26 cellular contexts compared by ENCODE assay signal in genomic region chr18:924987-925386, GRCh38. TPM values are rescaled to one million over a fixed set of nuclear protein-coding genes. Genes with fewer than 3 reads are reported as not detected.
DNase-seq lines count a peak whose midpoint lies in the region; ATAC-seq, FAIRE-seq and TF ChIP-seq lines count a peak whose summit lies in the region.
"Had no signal": no experiment of that assay in that cellular context is flagged by ENCODE, and none has a peak within 500 bp of the region (broad histone marks: within the 10 kb centered on the region; RNA-seq: fewer than 3 reads in every experiment).

No MANE protein-coding gene starts in this region.

- POLR2A ChIA-PET in HepG2 (lab: Yijun Ruan, JAX) = no interaction called here

- BruUV-seq in HepG2 (replicated peaks; lab: Mats Ljungman, UMichigan) = no TSS peak

- CTCF ChIA-PET in HepG2 (lab: Yijun Ruan, JAX; ENCODE audit: low intra/inter-chr PET ratio, low total read pairs) = no interaction called here

- no peak for TF ChIP-seq POLR2A in HepG2 (IDR thresholded peaks at IDR 0.05; ENCODE audit: insufficient read depth in 1 of 2, low read depth in 2 of 2, low read length in 2 of 2)
- no peak for TF ChIP-seq POLR2A in right lobe of liver (IDR thresholded peaks at IDR 0.05)
- no peak for TF ChIP-seq POLR2A in heart left ventricle (IDR thresholded peaks at IDR 0.05)

- no peak overlapping the region for H3K4me2 ChIP-seq in HepG2 (ENCODE audit: low read depth, low read length)
- H3K4me2 ChIP-seq: A549, PC-9 had no signal

- H3K4me3 ChIP-seq in HepG2 (replicated peaks in 1 of 3; ENCODE audit: insufficient read depth in 1 of 3, low read depth in 2 of 3, low read length in 3 of 3) = no peak overlapping the region
- no peak overlapping the region for H3K4me3 ChIP-seq in right lobe of liver
- no peak overlapping the region for H3K4me3 ChIP-seq in heart left ventricle
- H3K4me3 ChIP-seq: A549, K562, PC-9, SK-N-MC had no signal

- no peaks in the 10 kb centered on the region for H4K20me1 ChIP-seq in HepG2 (ENCODE audit: insufficient read depth, low read length)

- no peak for TF ChIP-seq RAD21 in HepG2 (CRISPR knock-in tag; IDR thresholded peaks at IDR 0.05)

- 0% methylated on average over 1 of the region's 1 CpG for WGBS in HepG2 (ENCODE audit: low lambda C conversion rate)
- WGBS in right lobe of liver (ENCODE audit: insufficient coverage, low coverage, low lambda C conversion rate, missing lambda C conversion rate) = no CpG with 5 or more reads among the region's 1 CpG
- WGBS in heart left ventricle, 4 donors = 27 to 54% (median 46%) methylated on average over 1 of the region's 1 CpG

- in situ Hi-C loops in HepG2 (cut with HindIII; ENCODE audit: extremely low pct_ligation_motif_present, low pct_unique_long_range_greater_than_20kb) = no loop called here

- TF ChIP-seq CTCF in HepG2 (CRISPR knock-in tag; IDR thresholded peaks at IDR 0.05) (no peak), right lobe of liver (IDR thresholded peaks at IDR 0.05) (no peak), heart left ventricle (IDR thresholded peaks at IDR 0.05) (no peak)

- peaks cover 34% of the 10 kb centered on the region for H3K4me1 ChIP-seq in HepG2 (ENCODE audit: insufficient read depth, low read length)
- no peaks in the 10 kb centered on the region for H3K4me1 ChIP-seq in right lobe of liver
- H3K4me1 ChIP-seq in heart left ventricle = no peaks in the 10 kb centered on the region
- H3K4me1 ChIP-seq: A549 had no signal

- no peak overlapping the region for H3K27ac ChIP-seq in HepG2 (ENCODE audit: extremely low read length, insufficient read depth, low read length)
- H3K27ac ChIP-seq in right lobe of liver = no peak overlapping the region
- no peak overlapping the region for H3K27ac ChIP-seq in heart left ventricle
- H3K27ac ChIP-seq: A549, C4-2B, PC-9, SK-N-MC had no signal

- intact Hi-C loops in HepG2 (cut with micrococcal nuclease; ENCODE audit: unreplicated experiment) (no loop called here), right lobe of liver (cut with DNase I) (no loop called here), heart left ventricle (cut with DNase I) (no loop called here)

- no peak overlapping the region for H2AFZ ChIP-seq in HepG2 (ENCODE audit: low read length)
- H2AFZ ChIP-seq: PC-9 had no signal

- TF ChIP-seq EP300 in HepG2 (IDR thresholded peaks at IDR 0.05; ENCODE audit: low read depth in 2 of 2, low read length in 2 of 2) (no peak), HepG2 (CRISPR knock-in tag; IDR thresholded peaks at IDR 0.05; ENCODE audit: borderline replicate concordance) (no peak)

- H3K36me3 ChIP-seq in HepG2 (replicated peaks in 1 of 2; ENCODE audit: control insufficient read depth in 1 of 2, insufficient read depth in 2 of 2, low read length in 2 of 2) = no peaks in the 10 kb centered on the region
- H3K36me3 ChIP-seq in right lobe of liver = no peaks in the 10 kb centered on the region
- H3K36me3 ChIP-seq in heart left ventricle = no peaks in the 10 kb centered on the region

- ATAC-seq in HepG2 (peak; percentile 43; the same call in 1 of the 3 replicates), right lobe of liver (no peak), GM18520 (IDR thresholded peaks at IDR 0.05; ENCODE audit: unreplicated experiment) (no peak), heart left ventricle (no peak)
- ATAC-seq: A549; CD8-positive, alpha-beta T cell; K562 had no signal

- H3K79me2 ChIP-seq in HepG2 (ENCODE audit: insufficient read depth, low read length) = no peaks in the 10 kb centered on the region

- H3K9me3 ChIP-seq in HepG2 (ENCODE audit: low read length) (no peaks in the 10 kb centered on the region), right lobe of liver (no peaks in the 10 kb centered on the region), heart left ventricle (no peaks in the 10 kb centered on the region)
- H3K9me3 ChIP-seq: A549 had no signal

- no peak for FAIRE-seq in HepG2 (lab: Jason Lieb, UNC)
- FAIRE-seq: A549, K562 had no signal

- H3K27me3 ChIP-seq in HepG2 (ENCODE audit: control insufficient read depth in 1 of 2, insufficient read depth in 2 of 2, low read length in 2 of 2) (peaks cover 0 to 3% of the 10 kb centered on the region in 2 experiments; a peak in 3 of 5 replicates), right lobe of liver (no peaks in the 10 kb centered on the region), heart left ventricle (peaks cover 0 to 14% (median 0%) of the 10 kb centered on the region in 9 donors)

- H3K9ac ChIP-seq in HepG2 (ENCODE audit: insufficient read depth, low read depth, low read length) = no peak overlapping the region

- peak; percentile 6 for DNase-seq in HepG2 (ENCODE audit: low spot score)
- DNase-seq in right lobe of liver = no peak
- DNase-seq in NCI-H2196 (lab: John Stamatoyannopoulos, UW; ENCODE audit: unreplicated experiment) = peak; percentile 55
- peak; percentile 69 for DNase-seq in SHP77 treated with DMSO at 0.1 percent for 48 hours (lab: John Stamatoyannopoulos, UW)
- no peak for DNase-seq in heart left ventricle
- DNase-seq in C1 segment of cervical spinal cord (lab: John Stamatoyannopoulos, UW) = no peak
- DNase-seq: CD8-positive, alpha-beta T cell; DMS 273 treated with DMSO at 0.1 percent for 48 hours; DND-41; H7; Kasumi-1; NCI-H1105 treated with DMSO at 0.1 percent for 48 hours; NCI-H1694; NCI-H2081 treated with DMSO at 0.1 percent for 48 hours; NCI-H2171; NCI-H774; PC-9; RPMI8226; SIG-M5 had no signal

TF ChIP-seq in HepG2, 621 proteins besides CTCF, POLR2A, EP300 and RAD21 (continues in another document):
- TF ChIP-seq RARA (CRISPR knock-in tag; IDR thresholded peaks at IDR 0.05) (peak; percentile 45; the same call in 1 of the 2 replicates), SOX6 (IDR thresholded peaks at IDR 0.05) (no peak), SOX6 (CRISPR knock-in tag; IDR thresholded peaks at IDR 0.05) (peak; percentile 32; the same call in 1 of the 2 replicates), RERE (CRISPR knock-in tag; IDR thresholded peaks at IDR 0.05; ENCODE audit: low read depth) (no peak), GZF1 (CRISPR knock-in tag; IDR thresholded peaks at IDR 0.05) (peak; percentile 92; the same call in 1 of the 2 replicates)

RNA-seq across cellular contexts. Expression of gene ADCYAP1, which starts 20.3 kb away (rescaled TPM):
- total RNA-seq in HepG2 (2016; rRNA removed; fragmentation: Illumina TruSeq; extraction: Trizol) (not detected in 2 replicates), right lobe of liver (under 1 TPM in 1 of 6 experiments, not detected in 5; 0.12 TPM), heart left ventricle (1 to 10 TPM in 1 of 9 donors, under 1 TPM in 4, not detected in 4; 0.08 to 2.5 (median 0.32) TPM)
- not detected in 2 replicates for total RNA-seq in HepG2 (2016; cell fraction: cytosol; rRNA removed; fragmentation: Illumina TruSeq; extraction: Trizol; ENCODE audit: low read depth)
- not detected in 2 replicates for total RNA-seq in HepG2 (2016; cell fraction: insoluble cytoplasmic fraction; rRNA removed; fragmentation: Illumina TruSeq; extraction: Trizol)
- total RNA-seq in HepG2 (2016; cell fraction: membrane; rRNA removed; fragmentation: Illumina TruSeq; extraction: Trizol) = not detected in 2 replicates
- total RNA-seq in HepG2 (2016; cell fraction: nucleus; rRNA removed; fragmentation: Illumina TruSeq; extraction: Trizol) = not detected in 2 replicates
- polyA plus RNA-seq in HepG2 (2011; rRNA removed) (not detected in 2 replicates), heart left ventricle (under 1 TPM in 1 of 2 donors, not detected in 1; 0.15 TPM)
- polyA plus RNA-seq in HepG2 (2011; cell fraction: cytosol; rRNA removed) = not detected in 2 replicates
- polyA plus RNA-seq in HepG2 (2011; cell fraction: nucleus; rRNA removed) = not detected in 2 replicates
- not detected in 2 replicates for polyA plus RNA-seq in HepG2 (2012)
- not detected in 2 replicates for polyA plus RNA-seq in HepG2 (2016; cell fraction: cytosol; fragmentation: Illumina TruSeq; extraction: Trizol; ENCODE audit: low read depth)
- not detected in 2 replicates for polyA plus RNA-seq in HepG2 (2016; cell fraction: insoluble cytoplasmic fraction; fragmentation: Illumina TruSeq; extraction: Trizol; ENCODE audit: low read depth)
- not detected in 2 replicates for polyA plus RNA-seq in HepG2 (2016; cell fraction: membrane; fragmentation: Illumina TruSeq; extraction: Trizol; ENCODE audit: low read depth)
- polyA plus RNA-seq in HepG2 (2016; cell fraction: nucleus; fragmentation: Illumina TruSeq; extraction: Trizol; ENCODE audit: insufficient read depth, low read depth) = not detected in 2 replicates
- not detected in 2 replicates for polyA minus RNA-seq in HepG2 (2011; rRNA and poly(A)+ RNA removed; ENCODE audit: low replicate concordance)
- polyA minus RNA-seq in HepG2 (2011; cell fraction: cytosol; rRNA and poly(A)+ RNA removed) = not detected in 2 replicates
- polyA minus RNA-seq in HepG2 (2011; cell fraction: nucleus; rRNA and poly(A)+ RNA removed) = not detected in 2 replicates
- total RNA-seq: CD8-positive, alpha-beta T cell; H7; HT-29; K562; PC-9; T-helper 1 cell treated with Interleukin-12 subunit alpha and Interleukin-12 subunit beta and Interleukin-4 antibody, amounts not matched to agents 30 ng/mL and 1 ng/mL, for 36 hours had no signal
- polyA plus RNA-seq: A549 had no signal

Comparison
In these comparisons a context has a peak if more than half of its experiments do, and no peak if none do; other contexts are left out.
1. DNase-seq: peak in HepG2 (single experiment), NCI-H2196 (single experiment) and SHP77 treated with DMSO at 0.1 percent for 48 hours (single experiment); none in right lobe of liver (0 of 3), heart left ventricle (0 of 5) and C1 segment of cervical spinal cord (0 of 14).